ENCODE assay signal across 8 cellular contexts in the genomic region with DNA sequence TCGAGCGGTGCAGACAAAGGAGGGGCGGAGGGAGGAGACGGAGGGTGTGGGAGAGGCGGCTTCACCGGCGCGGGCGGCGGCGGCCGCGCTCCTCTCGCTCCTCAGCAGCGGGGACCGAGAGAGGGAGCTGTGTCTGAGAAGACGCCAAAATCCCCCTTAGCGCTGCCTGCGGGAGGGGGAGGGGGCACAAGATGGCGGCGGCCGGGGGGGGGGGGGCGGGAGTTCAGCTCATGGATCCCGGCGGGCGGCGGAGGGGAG. TPM values are rescaled to one million over a fixed set of nuclear protein-coding genes. Genes with fewer than 3 reads are reported as not detected.
DNase-seq lines count a peak whose midpoint lies in the region; ATAC-seq and TF ChIP-seq lines count a peak whose summit lies in the region.

No MANE protein-coding gene starts in this region.

- peaks cover 41% of the 10 kb centered on the region for H3K79me2 ChIP-seq in KMS-11 (ENCODE audit: insufficient read depth, low read depth)

- TF ChIP-seq RAD21 in liver (IDR thresholded peaks at IDR 0.05) = no peak

- TF ChIP-seq POLR2A in thyroid gland (IDR thresholded peaks at IDR 0.05) = no peak

- intact Hi-C loops in thyroid gland (cut with DNase I) = no loop called here

- H3K9me3 ChIP-seq in liver (ENCODE audit: control insufficient read depth in 4 of 4, low read length in 3 of 4) (no peaks in the 10 kb centered on the region), thyroid gland (no peaks in the 10 kb centered on the region)

- no peaks in the 10 kb centered on the region for H3K27me3 ChIP-seq in KMS-11 (ENCODE audit: insufficient read depth, low read depth)
- H3K27me3 ChIP-seq in liver (ENCODE audit: control insufficient read depth in 4 of 4, insufficient read depth in 4 of 4, low read length in 3 of 4) = no peaks in the 10 kb centered on the region
- H3K27me3 ChIP-seq in thyroid gland = no peaks in the 10 kb centered on the region

- peaks cover 45% of the 10 kb centered on the region for H3K4me1 Mint-ChIP-seq in brain

- WGBS in liver = under 1% methylated on average over 25 of the region's 27 CpGs
- WGBS in thyroid gland, 2 donors = 0% methylated on average over 8 of the region's 27 CpGs; no CpG with 5 or more reads in 1 of the 2 donors

- H3K36me3 ChIP-seq in KMS-11 (ENCODE audit: insufficient read depth) (peaks cover 3% of the 10 kb centered on the region; the same call in 1 of the 2 replicates), liver (ENCODE audit: control insufficient read depth in 4 of 4, insufficient read depth in 3 of 4, low read depth in 1 of 4, low read length in 3 of 4) (peaks cover 1 to 17% (median 11%) of the 10 kb centered on the region in 4 donors), thyroid gland (peaks cover 7 to 14% of the 10 kb centered on the region in 2 donors)

- peak; percentile 16 for ATAC-seq in GM21528 (IDR thresholded peaks at IDR 0.05; ENCODE audit: low FRiP score, unreplicated experiment)
- no peak for ATAC-seq in GM19324 (IDR thresholded peaks at IDR 0.05; ENCODE audit: low FRiP score, unreplicated experiment)

- H3K4me3 Mint-ChIP-seq in brain = peak overlapping the region; percentile 82 to 92 (median 86)

- no peak for TF ChIP-seq CTCF in KMS-11 (conservative IDR thresholded peaks at IDR 0.05; ENCODE audit: low read depth, low read length)
- TF ChIP-seq CTCF in brain (conservative IDR thresholded peaks at IDR 0.05) = no peak
- TF ChIP-seq CTCF in liver (IDR thresholded peaks at IDR 0.05; ENCODE audit: low read depth, low read length, missing input control) = no peak
- no peak for TF ChIP-seq CTCF in thyroid gland (IDR thresholded peaks at IDR 0.05)

- peaks cover 52% of the 10 kb centered on the region for H3K36me3 Mint-ChIP-seq in brain

- DNase-seq in DMS153 treated with DMSO at 0.1 percent for 48 hours (lab: John Stamatoyannopoulos, UW; ENCODE audit: unreplicated experiment) = peak; percentile 33
- no peak for DNase-seq in thyroid gland
- DNase-seq in NCI-H2227 treated with DMSO at 0.1 percent for 48 hours (lab: John Stamatoyannopoulos, UW) = no peak

- H3K27ac ChIP-seq in KMS-11 (peak overlapping the region; percentile 88), liver (ENCODE audit: low read depth in 1 of 2, low read length in 2 of 2) (peak overlapping the region; percentile 99 to 100), thyroid gland (peak overlapping the region; percentile 97 to 99 (median 97))

- H3K4me3 ChIP-seq in KMS-11 (IDR thresholded peaks at IDR 0.05; ENCODE audit: insufficient read depth, low read depth, low read length) = no peak overlapping the region
- peak overlapping the region; percentile 58 to 100 (median 64) for H3K4me3 ChIP-seq in liver (ENCODE audit: low read depth in 1 of 3, low read length in 3 of 3)
- peak overlapping the region in 2 of 3 donors; percentile 45 to 48 for H3K4me3 ChIP-seq in thyroid gland (replicated peaks in 1 of 3)

- H3K27ac Mint-ChIP-seq in brain = peak overlapping the region; percentile 89 to 100 (median 99)

- H3K9ac ChIP-seq in KMS-11 (peak overlapping the region; percentile 87; the same call in 1 of the 2 replicates), liver (ENCODE audit: low read depth in 1 of 2, low read length in 2 of 2) (no peak overlapping the region)

- peaks cover 15% of the 10 kb centered on the region for H3K27me3 Mint-ChIP-seq in brain

- H3K4me2 ChIP-seq in KMS-11 = no peak overlapping the region

- no peaks in the 10 kb centered on the region for H3K9me3 Mint-ChIP-seq in brain

- no peak overlapping the region for H2AFZ ChIP-seq in KMS-11 (ENCODE audit: low read depth)

- peaks cover 41% of the 10 kb centered on the region for H3K4me1 ChIP-seq in KMS-11 (ENCODE audit: low read depth, poor library complexity, severe bottlenecking)
- peaks cover 1 to 29% (median 26%) of the 10 kb centered on the region in 4 donors for H3K4me1 ChIP-seq in liver (ENCODE audit: control insufficient read depth in 4 of 4, insufficient read depth in 4 of 4, low read length in 3 of 4)
- peaks cover 21 to 24% of the 10 kb centered on the region in 2 donors for H3K4me1 ChIP-seq in thyroid gland

- peaks cover 31% of the 10 kb centered on the region for H4K20me1 ChIP-seq in KMS-11 (ENCODE audit: insufficient read depth)

TF ChIP-seq in liver, 16 proteins besides CTCF, POLR2A, EP300 and RAD21:
- TF ChIP-seq YY1 (IDR thresholded peaks at IDR 0.05) (no peak), HNF4G (IDR thresholded peaks at IDR 0.05) (no peak), HNF4A (conservative IDR thresholded peaks at IDR 0.05) (no peak), JUND (IDR thresholded peaks at IDR 0.05) (no peak), FOXA2 (IDR thresholded peaks at IDR 0.05) (no peak), NR2F2 (IDR thresholded peaks at IDR 0.05) (no peak), GABPA (IDR thresholded peaks at IDR 0.05 in 1 of 2, conservative IDR thresholded peaks at IDR 0.05 in 1 of 2) (no peak), TAF1 (conservative IDR thresholded peaks at IDR 0.05) (no peak), SP1 (IDR thresholded peaks at IDR 0.05) (no peak), RXRA (IDR thresholded peaks at IDR 0.05) (no peak), FOXA1 (IDR thresholded peaks at IDR 0.05) (no peak), EGR1 (IDR thresholded peaks at IDR 0.05; ENCODE audit: low read depth in 2 of 2) (no peak)
- TF ChIP-seq, protein P1, sequence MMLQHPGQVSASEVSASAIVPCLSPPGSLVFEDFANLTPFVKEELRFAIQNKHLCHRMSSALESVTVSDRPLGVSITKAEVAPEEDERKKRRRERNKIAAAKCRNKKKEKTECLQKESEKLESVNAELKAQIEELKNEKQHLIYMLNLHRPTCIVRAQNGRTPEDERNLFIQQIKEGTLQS (IDR thresholded peaks at IDR 0.05) = no peak
- TF ChIP-seq, protein P2, sequence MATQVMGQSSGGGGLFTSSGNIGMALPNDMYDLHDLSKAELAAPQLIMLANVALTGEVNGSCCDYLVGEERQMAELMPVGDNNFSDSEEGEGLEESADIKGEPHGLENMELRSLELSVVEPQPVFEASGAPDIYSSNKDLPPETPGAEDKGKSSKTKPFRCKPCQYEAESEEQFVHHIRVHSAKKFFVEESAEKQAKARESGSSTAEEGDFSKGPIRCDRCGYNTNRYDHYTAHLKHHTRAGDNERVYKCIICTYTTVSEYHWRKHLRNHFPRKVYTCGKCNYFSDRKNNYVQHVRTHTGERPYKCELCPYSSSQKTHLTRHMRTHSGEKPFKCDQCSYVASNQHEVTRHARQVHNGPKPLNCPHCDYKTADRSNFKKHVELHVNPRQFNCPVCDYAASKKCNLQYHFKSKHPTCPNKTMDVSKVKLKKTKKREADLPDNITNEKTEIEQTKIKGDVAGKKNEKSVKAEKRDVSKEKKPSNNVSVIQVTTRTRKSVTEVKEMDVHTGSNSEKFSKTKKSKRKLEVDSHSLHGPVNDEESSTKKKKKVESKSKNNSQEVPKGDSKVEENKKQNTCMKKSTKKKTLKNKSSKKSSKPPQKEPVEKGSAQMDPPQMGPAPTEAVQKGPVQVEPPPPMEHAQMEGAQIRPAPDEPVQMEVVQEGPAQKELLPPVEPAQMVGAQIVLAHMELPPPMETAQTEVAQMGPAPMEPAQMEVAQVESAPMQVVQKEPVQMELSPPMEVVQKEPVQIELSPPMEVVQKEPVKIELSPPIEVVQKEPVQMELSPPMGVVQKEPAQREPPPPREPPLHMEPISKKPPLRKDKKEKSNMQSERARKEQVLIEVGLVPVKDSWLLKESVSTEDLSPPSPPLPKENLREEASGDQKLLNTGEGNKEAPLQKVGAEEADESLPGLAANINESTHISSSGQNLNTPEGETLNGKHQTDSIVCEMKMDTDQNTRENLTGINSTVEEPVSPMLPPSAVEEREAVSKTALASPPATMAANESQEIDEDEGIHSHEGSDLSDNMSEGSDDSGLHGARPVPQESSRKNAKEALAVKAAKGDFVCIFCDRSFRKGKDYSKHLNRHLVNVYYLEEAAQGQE (IDR thresholded peaks at IDR 0.05) = no peak
- TF ChIP-seq, protein P3, sequence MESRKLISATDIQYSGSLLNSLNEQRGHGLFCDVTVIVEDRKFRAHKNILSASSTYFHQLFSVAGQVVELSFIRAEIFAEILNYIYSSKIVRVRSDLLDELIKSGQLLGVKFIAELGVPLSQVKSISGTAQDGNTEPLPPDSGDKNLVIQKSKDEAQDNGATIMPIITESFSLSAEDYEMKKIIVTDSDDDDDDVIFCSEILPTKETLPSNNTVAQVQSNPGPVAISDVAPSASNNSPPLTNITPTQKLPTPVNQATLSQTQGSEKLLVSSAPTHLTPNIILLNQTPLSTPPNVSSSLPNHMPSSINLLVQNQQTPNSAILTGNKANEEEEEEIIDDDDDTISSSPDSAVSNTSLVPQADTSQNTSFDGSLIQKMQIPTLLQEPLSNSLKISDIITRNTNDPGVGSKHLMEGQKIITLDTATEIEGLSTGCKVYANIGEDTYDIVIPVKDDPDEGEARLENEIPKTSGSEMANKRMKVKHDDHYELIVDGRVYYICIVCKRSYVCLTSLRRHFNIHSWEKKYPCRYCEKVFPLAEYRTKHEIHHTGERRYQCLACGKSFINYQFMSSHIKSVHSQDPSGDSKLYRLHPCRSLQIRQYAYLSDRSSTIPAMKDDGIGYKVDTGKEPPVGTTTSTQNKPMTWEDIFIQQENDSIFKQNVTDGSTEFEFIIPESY (IDR thresholded peaks at IDR 0.05) = no peak
- TF ChIP-seq, protein P4, sequence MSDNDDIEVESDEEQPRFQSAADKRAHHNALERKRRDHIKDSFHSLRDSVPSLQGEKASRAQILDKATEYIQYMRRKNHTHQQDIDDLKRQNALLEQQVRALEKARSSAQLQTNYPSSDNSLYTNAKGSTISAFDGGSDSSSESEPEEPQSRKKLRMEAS (IDR thresholded peaks at IDR 0.05) = no peak

RNA-seq across cellular contexts. Expression of a gene that starts 0.3 kb away (rescaled TPM):
- polyA plus RNA-seq in brain (ENCODE audit: insufficient read depth, low read depth, low replicate concordance) (75.7 TPM), liver (10 to 100 TPM in 1 of 2 donors, 1 to 10 TPM in 1; 9.3 to 15.1 TPM)
- total RNA-seq in liver (10 to 100 TPM; 25.2 to 25.4 TPM), thyroid gland (10 to 100 TPM; 55.5 to 68.9 (median 63.5) TPM)

RNA-seq across cellular contexts. Expression of a gene that starts 27.4 kb away (rescaled TPM):
- polyA plus RNA-seq in brain (ENCODE audit: insufficient read depth, low read depth, low replicate concordance) = 29.4 TPM
- 10 to 100 TPM; 32.1 to 38.2 TPM for total RNA-seq in liver
- polyA plus RNA-seq in liver = 10 to 100 TPM; 27.2 to 42.6 TPM
- total RNA-seq in thyroid gland = 10 to 100 TPM; 48.8 to 83.1 (median 60.2) TPM

RNA-seq across cellular contexts. Expression of a gene that starts 27.6 kb away (rescaled TPM):
- polyA plus RNA-seq in brain (ENCODE audit: insufficient read depth, low read depth, low replicate concordance) = 3.1 TPM
- total RNA-seq in liver = 1 to 10 TPM; 4.0 to 4.3 TPM
- 1 to 10 TPM; 1.7 to 2.4 TPM for polyA plus RNA-seq in liver
- total RNA-seq in thyroid gland = 1 to 10 TPM; 6.7 to 7.8 (median 7.6) TPM
